Comparison of ENCODE assay signal across 26 cellular contexts in the genomic region with DNA sequence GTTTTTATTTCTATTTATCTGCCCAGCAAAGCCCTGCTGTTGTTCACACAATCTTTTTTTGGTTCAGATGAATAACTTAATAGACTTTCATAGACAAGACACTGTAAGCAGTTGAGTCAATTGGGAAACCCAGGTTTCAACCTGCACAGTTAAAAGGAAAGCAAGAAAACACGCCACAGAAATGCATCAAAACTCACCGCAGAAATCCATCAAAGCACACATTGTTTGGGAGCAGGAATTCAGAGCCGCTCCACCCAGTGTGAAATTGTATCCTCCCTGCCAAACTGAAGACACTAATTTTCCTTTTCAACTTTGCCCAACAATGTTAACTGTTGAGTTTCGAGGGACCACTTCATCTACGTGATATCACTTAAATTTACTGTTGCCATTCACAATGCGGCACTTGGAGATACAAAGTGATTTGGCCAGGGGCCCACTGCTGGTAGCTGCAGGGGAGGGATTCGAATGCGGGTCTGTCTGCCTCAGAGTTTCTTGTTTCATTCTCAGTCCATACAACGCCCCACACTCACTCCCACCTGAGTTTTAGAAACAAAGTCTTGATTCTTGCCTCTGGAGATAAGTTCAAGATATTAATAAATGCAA.
DNase-seq lines count a peak whose midpoint lies in the region; ATAC-seq, FAIRE-seq and TF ChIP-seq lines count a peak whose summit lies in the region.
"Had no signal": no experiment of that assay in that cellular context is flagged by ENCODE, and none has a peak within 500 bp of the region (broad histone marks: within the 10 kb centered on the region; RNA-seq: fewer than 3 reads in every experiment).

No MANE protein-coding gene starts in this region.

- H3K79me2 ChIP-seq in GM23338 (replicated peaks; ENCODE audit: insufficient read depth), result no peaks in the 10 kb centered on the region

- TF ChIP-seq CTCF in GM23338 (conservative IDR thresholded peaks at IDR 0.05; ENCODE audit: low read depth in 2 of 2) (no peak), heart right ventricle (IDR thresholded peaks at IDR 0.05) (no peak)

- no peaks in the 10 kb centered on the region for H3F3A ChIP-seq in GM23338 (replicated peaks; ENCODE audit: low read depth)

- WGBS in heart right ventricle, 2 donors, result 55 to 58% methylated on average over 9 of the region's 9 CpGs

- no peak for TF ChIP-seq POLR2A in GM12891 (IDR thresholded peaks at IDR 0.05; ENCODE audit: low read depth, low read length)

- H3K36me3 ChIP-seq in GM23338 (ENCODE audit: insufficient read depth), result no peaks in the 10 kb centered on the region
- no peaks in the 10 kb centered on the region for H3K36me3 ChIP-seq in heart right ventricle
- H3K36me3 ChIP-seq: cardiac muscle cell, gastrocnemius medialis had no signal

- no peaks in the 10 kb centered on the region for H3K9me3 Mint-ChIP-seq in GM23338
- H3K9me3 Mint-ChIP-seq: activated CD4-positive, alpha-beta T cell treated with anti-CD3 and anti-CD28 coated beads, Interleukin-2, amount 10 ng/mL, durations not matched to agents 24 days and 14 days; memory B cell; naive thymus-derived CD8-positive, alpha-beta T cell had no signal

- H4K20me1 ChIP-seq in GM23338 (replicated peaks; ENCODE audit: insufficient read depth), result no peaks in the 10 kb centered on the region

- intact Hi-C loops in heart right ventricle (cut with DNase I) (loop anchor here in 1 of 10 donors (10.0 kb wide), 1 partner anchor 98 kb away; no protein-coding TSS in a partner anchor), sciatic nerve (cut with DNase I) (no loop called here)

- H3K4me1 Mint-ChIP-seq in GM23338, result peaks cover 33% of the 10 kb centered on the region
- H3K4me1 Mint-ChIP-seq: activated CD4-positive, alpha-beta T cell treated with anti-CD3 and anti-CD28 coated beads, Interleukin-2, amount 10 ng/mL, durations not matched to agents 24 days and 14 days; CD14-positive monocyte; memory B cell; naive thymus-derived CD8-positive, alpha-beta T cell had no signal

- H2AFZ ChIP-seq in GM23338, result peak overlapping the region; percentile 2; the same call in 1 of the 2 replicates

- FAIRE-seq in GM12891 (lab: Jason Lieb, UNC), result no peak
- FAIRE-seq: G401.6 had no signal

- H3K27ac Mint-ChIP-seq in GM23338, result no peak overlapping the region
- H3K27ac Mint-ChIP-seq: activated CD4-positive, alpha-beta T cell treated with anti-CD3 and anti-CD28 coated beads, Interleukin-2, amount 10 ng/mL, durations not matched to agents 24 days and 14 days; CD14-positive monocyte; HFFc6; memory B cell; naive thymus-derived CD8-positive, alpha-beta T cell had no signal

- in situ Hi-C loops in SK-MEL-5 (cut with HindIII; ENCODE audit: low pct_unique_long_range_greater_than_20kb, low sequenced_read_pairs), result no loop called here

- no peaks in the 10 kb centered on the region for H3K9me2 ChIP-seq in GM23338 (ENCODE audit: insufficient read depth)

- no peaks in the 10 kb centered on the region for H3K27me3 ChIP-seq in GM23338 (ENCODE audit: insufficient read depth)
- H3K27me3 ChIP-seq in heart right ventricle, result peaks cover 0 to 63% (median 30%) of the 10 kb centered on the region in 7 donors
- H3K27me3 ChIP-seq: cardiac muscle cell had no signal

- DNase-seq in GM23338 (ENCODE audit: low spot score), result no peak
- DNase-seq in SK-MEL-5 (ENCODE audit: low read depth, low spot score), result peak; percentile 30
- no peak for DNase-seq in heart right ventricle
- no peak for DNase-seq in sciatic nerve (ENCODE audit: low spot score)
- no peak for DNase-seq in NOMO-1 (lab: John Stamatoyannopoulos, UW; ENCODE audit: unreplicated experiment in 2 of 2)
- DNase-seq in SIG-M5 (lab: John Stamatoyannopoulos, UW), result no peak
- DNase-seq in GM12891 (ENCODE audit: insufficient read length, low spot score), result no peak
- DNase-seq: activated CD4-positive, alpha-beta T cell treated with anti-CD3 and anti-CD28 coated beads, Interleukin-2, amount 10 ng/mL, durations not matched to agents 24 days and 14 days; activated CD8-positive, alpha-beta memory T cell treated with anti-CD3 and anti-CD28 coated beads, Interleukin-2, amount 50 U/mL, for 48 hours; activated effector memory CD4-positive, alpha-beta T cell treated with anti-CD3 and anti-CD28 coated beads, Interleukin-2, amount 50 U/mL, for 16 hours; DMS 273 treated with DMSO at 0.1 percent for 48 hours; gastrocnemius medialis; HFFc6; IMR-90; kidney glomerular epithelial cell; naive thymus-derived CD8-positive, alpha-beta T cell; NCI-H1417 treated with DMSO at 0.1 percent for 48 hours; NCI-H2171 treated with DMSO at 0.1 percent for 48 hours; SHP77 treated with DMSO at 0.1 percent for 48 hours; stimulated activated CD4-positive, alpha-beta T cell treated with anti-CD3 and anti-CD28 coated beads, Interleukin-4, amount 100 ng/mL, for 24 hours; T-helper 1 cell had no signal

- no peak for ATAC-seq in GM23338
- ATAC-seq in heart right ventricle, result peak in 2 of 8 donors; percentile 23 to 41
- peak; percentile 56 for ATAC-seq in sciatic nerve
- no peak for ATAC-seq in GM18867 (IDR thresholded peaks at IDR 0.05; ENCODE audit: unreplicated experiment)
- ATAC-seq: gastrocnemius medialis; naive thymus-derived CD8-positive, alpha-beta T cell had no signal

- no peak overlapping the region for H3K27ac ChIP-seq in GM23338 (ENCODE audit: low read depth)
- peak overlapping the region in 6 of 10 donors; percentile 54 to 77 (median 63) for H3K27ac ChIP-seq in heart right ventricle
- H3K27ac ChIP-seq: cardiac muscle cell, gastrocnemius medialis had no signal

- H3K36me3 Mint-ChIP-seq in GM23338 (ENCODE audit: low read depth), result no peaks in the 10 kb centered on the region
- H3K36me3 Mint-ChIP-seq: CD14-positive monocyte; memory B cell; naive thymus-derived CD8-positive, alpha-beta T cell had no signal

- no peak overlapping the region for H3K4me3 Mint-ChIP-seq in GM23338
- H3K4me3 Mint-ChIP-seq: activated CD4-positive, alpha-beta T cell treated with anti-CD3 and anti-CD28 coated beads, Interleukin-2, amount 10 ng/mL, durations not matched to agents 24 days and 14 days; CD14-positive monocyte; HFFc6; memory B cell; naive thymus-derived CD8-positive, alpha-beta T cell had no signal

- H3K27me3 Mint-ChIP-seq in GM23338 (ENCODE audit: insufficient read depth, low read depth, poor library complexity), result peaks cover 6% of the 10 kb centered on the region

- H3K4me2 ChIP-seq in GM23338, result 0 out of 2 replicates have a peak overlapping the region, but pooled peaks have one; percentile 16

- H3K4me1 ChIP-seq in GM23338 (ENCODE audit: insufficient read depth) (peaks cover 5% of the 10 kb centered on the region; the same call in 1 of the 2 replicates), heart right ventricle (peaks cover 0 to 13% (median 0%) of the 10 kb centered on the region in 9 donors)
- H3K4me1 ChIP-seq: gastrocnemius medialis had no signal

- no peak overlapping the region for H3K4me3 ChIP-seq in GM23338
- no peak overlapping the region for H3K4me3 ChIP-seq in heart right ventricle
- H3K4me3 ChIP-seq: cardiac muscle cell, gastrocnemius medialis had no signal

- H3K9me3 ChIP-seq in heart right ventricle, result no peaks in the 10 kb centered on the region
- H3K9me3 ChIP-seq: gastrocnemius medialis had no signal

TF ChIP-seq in GM23338, 12 proteins besides CTCF, POLR2A, EP300 and RAD21 (continues in another document):
- TF ChIP-seq CREB1 (CRISPR knock-in tag; IDR thresholded peaks at IDR 0.05; ENCODE audit: low read depth), result no peak
- no peak for TF ChIP-seq ZNF114 (CRISPR knock-in tag; IDR thresholded peaks at IDR 0.05)

TF ChIP-seq in GM12891, 5 proteins besides CTCF, POLR2A, EP300 and RAD21:
- TF ChIP-seq POU2F2 (IDR thresholded peaks at IDR 0.05; ENCODE audit: low read depth, low read length), result no peak
- no peak for TF ChIP-seq TAF1 (IDR thresholded peaks at IDR 0.05; ENCODE audit: low read depth, low read length)
- TF ChIP-seq POLR2AphosphoS5 (IDR thresholded peaks at IDR 0.05; ENCODE audit: low read depth, low read length), result no peak
- no peak for TF ChIP-seq PAX5 (IDR thresholded peaks at IDR 0.05; ENCODE audit: insufficient read depth, low read length, severe bottlenecking)
- TF ChIP-seq SPI1 (IDR thresholded peaks at IDR 0.05; ENCODE audit: low read depth, low read length), result no peak
